Comparison of ENCODE assay signal across 8 cellular contexts in the genomic region with DNA sequence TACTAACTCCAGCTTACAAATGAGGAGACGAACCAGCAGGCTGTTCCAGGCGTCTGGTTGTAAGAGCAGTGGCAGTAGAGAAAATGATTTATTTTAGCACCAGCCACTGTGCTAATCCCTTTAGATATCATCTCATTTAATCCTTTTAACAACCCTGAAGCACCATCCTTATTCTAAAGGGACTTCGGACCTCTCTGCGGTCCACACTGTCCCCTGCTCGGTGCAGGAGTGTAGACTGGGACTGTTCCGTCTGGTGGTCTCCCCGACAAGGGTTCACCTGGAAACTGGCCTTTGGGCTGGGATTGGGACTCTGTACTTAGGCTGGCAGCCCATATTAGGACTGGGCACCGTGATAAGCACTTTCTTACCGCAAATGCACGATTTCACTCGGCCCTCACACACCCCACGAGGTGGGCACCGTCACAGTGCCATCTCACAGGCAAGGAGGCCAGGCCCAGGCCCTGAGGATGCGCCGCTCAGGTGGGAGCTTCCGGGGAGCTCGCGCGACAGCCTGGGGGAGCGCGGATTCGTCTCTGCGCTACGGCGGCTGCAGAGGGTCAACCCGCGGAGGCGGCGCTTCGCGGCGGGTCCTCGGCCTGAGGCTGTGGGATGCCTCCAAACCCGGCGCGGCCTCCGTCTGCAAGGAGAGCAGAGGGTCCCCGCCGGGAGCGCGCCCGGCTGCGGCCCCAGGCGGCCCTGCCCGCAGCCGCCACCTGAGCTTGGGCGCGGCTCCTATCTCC. TPM values are rescaled to one million over a fixed set of nuclear protein-coding genes. Genes with fewer than 3 reads are reported as not detected.
DNase-seq lines count a peak whose midpoint lies in the region; ATAC-seq and TF ChIP-seq lines count a peak whose summit lies in the region.

No MANE protein-coding gene starts in this region.

- intact Hi-C loops in Right ventricle myocardium inferior (cut with DNase I): no loop called here

- H3K4me1 ChIP-seq in ES-I3 (ENCODE audit: insufficient read depth, low read length) (peaks cover 5% of the 10 kb centered on the region), Loucy (ENCODE audit: insufficient read depth, low read length, poor library complexity, severe bottlenecking) (peaks cover 28% of the 10 kb centered on the region), thymus (ENCODE audit: control insufficient read depth, insufficient read depth, low read length) (no peaks in the 10 kb centered on the region)

- H3K9me2 ChIP-seq in Loucy (replicated peaks; ENCODE audit: low read depth, low read length): no peaks in the 10 kb centered on the region

- H3K27ac Mint-ChIP-seq in osteocyte (ENCODE audit: unreplicated experiment): peak overlapping the region; percentile 70

- peak overlapping the region; percentile 95 for H2AFZ ChIP-seq in Loucy (ENCODE audit: low read length)

- H3K27me3 ChIP-seq in Loucy (ENCODE audit: insufficient read depth, low read length, poor library complexity, severe bottlenecking) (peaks cover under 1% of the 10 kb centered on the region), thymus (ENCODE audit: control insufficient read depth, insufficient read depth) (no peaks in the 10 kb centered on the region)

- no peaks in the 10 kb centered on the region for H3F3A ChIP-seq in Loucy (ENCODE audit: low read depth)

- DNase-seq in H4 (ENCODE audit: low spot score) (peak; percentile 37), SK-N-DZ (ENCODE audit: low spot score) (peak; percentile 90), Right ventricle myocardium inferior (ENCODE audit: missing footprints) (peak; percentile 88), osteocyte (ENCODE audit: extremely low spot score, unreplicated experiment) (peak; percentile 91)
- peak; percentile 88 for DNase-seq in activated naive CD4-positive, alpha-beta T cell treated with anti-CD3 and anti-CD28 coated beads, Interleukin-2, amount 50 U/mL, for 16 hours

- WGBS in thymus: 2% methylated on average over 48 of the region's 48 CpGs

- H3K4me3 Mint-ChIP-seq in osteocyte (ENCODE audit: unreplicated experiment): peak overlapping the region; percentile 83

- H3K9me3 ChIP-seq in ES-I3 (ENCODE audit: control insufficient read depth, insufficient read depth, low read length) (no peaks in the 10 kb centered on the region), Loucy (ENCODE audit: insufficient read depth, low read depth, low read length) (no peaks in the 10 kb centered on the region), thymus (ENCODE audit: control insufficient read depth) (no peaks in the 10 kb centered on the region)

- peak overlapping the region; percentile 71 for H3K27ac ChIP-seq in thymus (ENCODE audit: low read depth)

- H3K36me3 Mint-ChIP-seq in osteocyte (ENCODE audit: unreplicated experiment): no peaks in the 10 kb centered on the region

- H3K4me1 Mint-ChIP-seq in osteocyte (ENCODE audit: unreplicated experiment): peaks cover 22% of the 10 kb centered on the region

- H3K4me3 ChIP-seq in Loucy (ENCODE audit: low read length, poor library complexity, severe bottlenecking) (peak overlapping the region; percentile 84), thymus (ENCODE audit: low read length) (peak overlapping the region; percentile 81)

- H3K36me3 ChIP-seq in ES-I3 (ENCODE audit: insufficient read depth, low read length): no peaks in the 10 kb centered on the region
- no peaks in the 10 kb centered on the region for H3K36me3 ChIP-seq in Loucy (ENCODE audit: insufficient read depth, low read length)
- H3K36me3 ChIP-seq in thymus (ENCODE audit: control insufficient read depth, insufficient read depth): no peaks in the 10 kb centered on the region

- no peaks in the 10 kb centered on the region for H4K20me1 ChIP-seq in Loucy (ENCODE audit: insufficient read depth, low read length, poor library complexity, severe bottlenecking)

- no peak for TF ChIP-seq CTCF in Loucy (conservative IDR thresholded peaks at IDR 0.05; ENCODE audit: low read length)
- no peak for TF ChIP-seq CTCF in osteocyte (IDR thresholded peaks at IDR 0.05)

- peaks cover 20% of the 10 kb centered on the region for H3K27me3 Mint-ChIP-seq in osteocyte (ENCODE audit: unreplicated experiment)

- H3K9me3 Mint-ChIP-seq in osteocyte (ENCODE audit: unreplicated experiment): no peaks in the 10 kb centered on the region

- H3K9ac ChIP-seq in ES-I3 (ENCODE audit: low read depth, low read length) (peak overlapping the region; percentile 59), Loucy (ENCODE audit: low read depth, low read length, poor library complexity, severe bottlenecking) (peak overlapping the region; percentile 90)

- peaks cover 13% of the 10 kb centered on the region for H3K79me2 ChIP-seq in Loucy (ENCODE audit: insufficient read depth, low read length)

- ATAC-seq in Right ventricle myocardium inferior: peak; percentile 71

- peak overlapping the region; percentile 79 for H3K4me2 ChIP-seq in Loucy (ENCODE audit: low read depth, low read length, poor library complexity, severe bottlenecking)

RNA-seq across cellular contexts. Expression of a gene that starts 45.2 kb away (rescaled TPM):
- 17.7 and 30.8 TPM in 2 replicates for total RNA-seq in H4 (2014; rRNA removed; shearing (Covaris generic))
- 60.5 and 73.8 TPM in 2 replicates for polyA plus RNA-seq in SK-N-DZ (2014; cell fraction: cytosol; rRNA removed)
- polyA plus RNA-seq in SK-N-DZ (2014; cell fraction: nucleus; rRNA removed): 64.6 and 149 TPM in 2 replicates
- total RNA-seq in Right ventricle myocardium inferior (298 TPM), osteocyte (213 TPM in 2 replicates)
- 146 TPM for polyA plus RNA-seq in thymus

Comparison
In these comparisons a context has a peak if more than half of its experiments do, and no peak if none do; other contexts are left out.
1. Peak in every context shown above with its lines: DNase-seq, ATAC-seq, H3K4me3 ChIP-seq and H3K27ac ChIP-seq.
2. DNase-seq: peak in every context shown above with its lines; median percentile 91 in osteocyte; 90 in SK-N-DZ; 88 in activated naive CD4-positive, alpha-beta T cell treated with anti-CD3 and anti-CD28 coated beads, Interleukin-2, amount 50 U/mL, for 16 hours; 88 in Right ventricle myocardium inferior; 37 in H4.